25 cellular contexts compared by ENCODE assay signal in genomic region chr15:78868366-78868765, GRCh38. TPM values are rescaled to one million over a fixed set of nuclear protein-coding genes. Genes with fewer than 3 reads are reported as not detected.
DNase-seq lines count a peak whose midpoint lies in the region; ATAC-seq, FAIRE-seq and TF ChIP-seq lines count a peak whose summit lies in the region.
"Had no signal": no experiment of that assay in that cellular context is flagged by ENCODE, and none has a peak within 500 bp of the region (broad histone marks: within the 10 kb centered on the region; RNA-seq: fewer than 3 reads in every experiment).

No MANE protein-coding gene starts in this region.

- H3K9me3 Mint-ChIP-seq in type B pancreatic cell = no peaks in the 10 kb centered on the region
- H3K9me3 Mint-ChIP-seq: CD4-positive, alpha-beta T cell; CD8-positive, alpha-beta T cell had no signal

- TF ChIP-seq RAD21 in HepG2 (CRISPR knock-in tag; IDR thresholded peaks at IDR 0.05) = no peak

- peaks cover 10% of the 10 kb centered on the region for H3K79me1 ChIP-seq in trophoblast cell (ENCODE audit: low read length)

- in situ Hi-C loops in HepG2 (cut with HindIII; ENCODE audit: extremely low pct_ligation_motif_present, low pct_unique_long_range_greater_than_20kb) = no loop called here

- H3K27ac ChIP-seq in HepG2 (ENCODE audit: extremely low read length, insufficient read depth, low read length) (no peak overlapping the region), right lobe of liver (no peak overlapping the region), trophoblast cell (ENCODE audit: low read depth, low read length) (no peak overlapping the region)
- H3K27ac ChIP-seq: 22Rv1; A549; BLaER1 treated with 17β-estradiol and CSF1 and Interleukin-3, amounts not matched to agents 10 nM and 100 nM; C4-2B had no signal

- no peak overlapping the region for H4K91ac ChIP-seq in trophoblast cell (ENCODE audit: low read depth, low read length)

- no peak for TF ChIP-seq CTCF in HepG2 (CRISPR knock-in tag; IDR thresholded peaks at IDR 0.05)
- TF ChIP-seq CTCF in right lobe of liver (IDR thresholded peaks at IDR 0.05) = no peak
- TF ChIP-seq CTCF in type B pancreatic cell (conservative IDR thresholded peaks at IDR 0.05) = no peak

- no peaks in the 10 kb centered on the region for H3K9me3 ChIP-seq in HepG2 (ENCODE audit: low read length)
- no peaks in the 10 kb centered on the region for H3K9me3 ChIP-seq in right lobe of liver
- no peaks in the 10 kb centered on the region for H3K9me3 ChIP-seq in trophoblast cell (ENCODE audit: insufficient read depth, low read depth, low read length)
- H3K9me3 ChIP-seq: A549; BLaER1 treated with 17β-estradiol and CSF1 and Interleukin-3, amounts not matched to agents 10 nM and 100 nM had no signal

- H3K4me2 ChIP-seq in HepG2 (ENCODE audit: low read depth, low read length) (no peak overlapping the region), trophoblast cell (ENCODE audit: low read length) (no peak overlapping the region)
- H3K4me2 ChIP-seq: A549; BLaER1 treated with 17β-estradiol and CSF1 and Interleukin-3, amounts not matched to agents 10 nM and 100 nM had no signal

- POLR2A ChIA-PET in HepG2 (lab: Yijun Ruan, JAX) = no interaction called here

- peaks cover 4% of the 10 kb centered on the region for H3K4me1 Mint-ChIP-seq in type B pancreatic cell (ENCODE audit: unreplicated experiment)

- no peak overlapping the region for H3K14ac ChIP-seq in trophoblast cell (ENCODE audit: low read length)

- no peak overlapping the region for H3K23ac ChIP-seq in trophoblast cell (ENCODE audit: low read length)

- no peak overlapping the region for H2AK5ac ChIP-seq in trophoblast cell (ENCODE audit: low read length)

- H2AFZ ChIP-seq in HepG2 (ENCODE audit: low read length) (no peak overlapping the region), trophoblast cell (ENCODE audit: insufficient read depth, low read length, poor library complexity) (no peak overlapping the region)

- no peak overlapping the region for H3K4ac ChIP-seq in trophoblast cell (ENCODE audit: low read depth, low read length)

- TF ChIP-seq POLR2A in HepG2 (IDR thresholded peaks at IDR 0.05; ENCODE audit: insufficient read depth in 1 of 2, low read depth in 2 of 2, low read length in 2 of 2) = no peak
- no peak for TF ChIP-seq POLR2A in right lobe of liver (IDR thresholded peaks at IDR 0.05)

- H3K27me3 ChIP-seq in HepG2 (ENCODE audit: control insufficient read depth in 1 of 2, insufficient read depth in 2 of 2, low read length in 2 of 2) = peaks cover 0 to 3% of the 10 kb centered on the region in 2 experiments; a peak in 2 of 5 replicates
- no peaks in the 10 kb centered on the region for H3K27me3 ChIP-seq in right lobe of liver
- no peaks in the 10 kb centered on the region for H3K27me3 ChIP-seq in trophoblast cell (ENCODE audit: insufficient read depth, low read length)
- H3K27me3 ChIP-seq: BLaER1 treated with 17β-estradiol and CSF1 and Interleukin-3, amounts not matched to agents 10 nM and 100 nM had no signal

- H2BK12ac ChIP-seq in trophoblast cell (ENCODE audit: low read length) = no peak overlapping the region

- WGBS in HepG2 (ENCODE audit: low lambda C conversion rate) = 69% methylated on average over 3 of the region's 3 CpGs
- 80% methylated on average over 2 of the region's 3 CpGs for WGBS in right lobe of liver (ENCODE audit: insufficient coverage, low coverage, low lambda C conversion rate, missing lambda C conversion rate)
- no CpG with 5 or more reads among the region's 3 CpGs for WGBS in trophoblast cell (ENCODE audit: extremely low coverage, insufficient coverage, insufficient read length)

- no peak overlapping the region for H3K4me3 Mint-ChIP-seq in type B pancreatic cell
- H3K4me3 Mint-ChIP-seq: B cell; CD4-positive, alpha-beta T cell; CD8-positive, alpha-beta T cell had no signal

- H3K9ac ChIP-seq in HepG2 (ENCODE audit: insufficient read depth, low read depth, low read length) (no peak overlapping the region), trophoblast cell (ENCODE audit: low read length) (no peak overlapping the region)
- H3K9ac ChIP-seq: BLaER1 treated with 17β-estradiol and CSF1 and Interleukin-3, amounts not matched to agents 10 nM and 100 nM had no signal

- H4K20me1 ChIP-seq in HepG2 (ENCODE audit: insufficient read depth, low read length) = no peaks in the 10 kb centered on the region
- H4K20me1 ChIP-seq: BLaER1 treated with 17β-estradiol and CSF1 and Interleukin-3, amounts not matched to agents 10 nM and 100 nM had no signal

- H3K4me1 ChIP-seq in HepG2 (ENCODE audit: insufficient read depth, low read length) (peaks cover 27% of the 10 kb centered on the region), right lobe of liver (no peaks in the 10 kb centered on the region), trophoblast cell (ENCODE audit: control insufficient read depth in 1 of 2, insufficient read depth in 2 of 2, low read length in 2 of 2) (peaks cover 3 to 4% of the 10 kb centered on the region in 2 experiments)

- H3K27ac Mint-ChIP-seq in type B pancreatic cell = peak overlapping the region; percentile 48
- H3K27ac Mint-ChIP-seq: B cell; CD4-positive, alpha-beta T cell; CD8-positive, alpha-beta T cell had no signal

- TF ChIP-seq EP300 in HepG2 (IDR thresholded peaks at IDR 0.05; ENCODE audit: low read depth in 2 of 2, low read length in 2 of 2) (no peak), HepG2 (CRISPR knock-in tag; IDR thresholded peaks at IDR 0.05; ENCODE audit: borderline replicate concordance) (no peak)

- no TSS peak for BruUV-seq in HepG2 (replicated peaks; lab: Mats Ljungman, UMichigan)

- FAIRE-seq in HepG2 (lab: Jason Lieb, UNC) = no peak
- FAIRE-seq: A549, GM12878, GM12892, GM18507 had no signal

- no peaks in the 10 kb centered on the region for H3K36me3 ChIP-seq in HepG2 (replicated peaks in 1 of 2; ENCODE audit: control insufficient read depth in 1 of 2, insufficient read depth in 2 of 2, low read length in 2 of 2)
- no peaks in the 10 kb centered on the region for H3K36me3 ChIP-seq in right lobe of liver
- no peaks in the 10 kb centered on the region for H3K36me3 ChIP-seq in trophoblast cell (ENCODE audit: control insufficient read depth in 1 of 2, insufficient read depth in 2 of 2, low read length in 2 of 2)
- H3K36me3 ChIP-seq: BLaER1 treated with 17β-estradiol and CSF1 and Interleukin-3, amounts not matched to agents 10 nM and 100 nM had no signal

- H3K18ac ChIP-seq in trophoblast cell (ENCODE audit: low read length) = no peak overlapping the region

- H2BK120ac ChIP-seq in trophoblast cell (ENCODE audit: insufficient read depth, low read length, poor library complexity) = no peak overlapping the region

- intact Hi-C loops in HepG2 (cut with micrococcal nuclease; ENCODE audit: unreplicated experiment) (no loop called here), right lobe of liver (cut with DNase I) (no loop called here)

- no peak for DNase-seq in HepG2 (ENCODE audit: low spot score)
- DNase-seq in right lobe of liver = no peak
- DNase-seq in trophoblast cell = peak; percentile 78 to 94
- DNase-seq in type B pancreatic cell (ENCODE audit: extremely low spot score, unreplicated experiment) = no peak
- DNase-seq in COLO668 (lab: John Stamatoyannopoulos, UW; ENCODE audit: unreplicated experiment) = no peak
- DNase-seq: AML-193; CD4-positive, alpha-beta T cell; CD8-positive, alpha-beta T cell; COR-L47; DMS 273 treated with DMSO at 0.1 percent for 48 hours; DMS153; DMS53; DMS79; DND-41; EL; GDM1 had no signal

- H3K79me2 ChIP-seq in HepG2 (ENCODE audit: insufficient read depth, low read length) = peaks cover 10% of the 10 kb centered on the region
- peaks cover 8% of the 10 kb centered on the region for H3K79me2 ChIP-seq in trophoblast cell (ENCODE audit: control insufficient read depth, insufficient read depth, low read length, poor library complexity)

- H2BK5ac ChIP-seq in trophoblast cell (ENCODE audit: low read depth, low read length, poor library complexity) = no peak overlapping the region

- no peak overlapping the region for H4K8ac ChIP-seq in trophoblast cell (ENCODE audit: low read depth, low read length)

- H3K27me3 Mint-ChIP-seq in type B pancreatic cell = no peaks in the 10 kb centered on the region
- H3K27me3 Mint-ChIP-seq: CD4-positive, alpha-beta T cell had no signal

- CTCF ChIA-PET in HepG2 (lab: Yijun Ruan, JAX; ENCODE audit: low intra/inter-chr PET ratio, low total read pairs) = no interaction called here

- no peaks in the 10 kb centered on the region for H3K36me3 Mint-ChIP-seq in type B pancreatic cell

- no peak for ATAC-seq in HepG2
- ATAC-seq in right lobe of liver = no peak
- no peak for ATAC-seq in HG02588 (IDR thresholded peaks at IDR 0.05; ENCODE audit: unreplicated experiment)
- ATAC-seq: A549; CD8-positive, alpha-beta T cell; GM12878 had no signal

- H3K4me3 ChIP-seq in HepG2 (replicated peaks in 1 of 3; ENCODE audit: insufficient read depth in 1 of 3, low read depth in 2 of 3, low read length in 3 of 3) (no peak overlapping the region), right lobe of liver (no peak overlapping the region), trophoblast cell (ENCODE audit: low read depth, low read length) (no peak overlapping the region)
- H3K4me3 ChIP-seq: A549; BLaER1 treated with 17β-estradiol and CSF1 and Interleukin-3, amounts not matched to agents 10 nM and 100 nM; GM12878 had no signal

- no peak overlapping the region for H4K12ac ChIP-seq in trophoblast cell (ENCODE audit: low read depth, low read length)

RNA-seq across cellular contexts. Expression of gene MORF4L1, which starts 4.3 kb away (rescaled TPM):
- total RNA-seq in HepG2 (2016; rRNA removed; fragmentation: Illumina TruSeq; extraction: Trizol) (218 and 361 TPM in 2 replicates), right lobe of liver (100 to 1,000 TPM in 4 of 6 experiments, 10 to 100 TPM in 2; 86.9 to 126 (median 115) TPM), type B pancreatic cell (ENCODE audit: low replicate concordance) (372 and 373 TPM in 2 replicates)
- 66.4 and 72.5 TPM in 2 replicates for total RNA-seq in HepG2 (2016; cell fraction: cytosol; rRNA removed; fragmentation: Illumina TruSeq; extraction: Trizol; ENCODE audit: low read depth)
- total RNA-seq in HepG2 (2016; cell fraction: insoluble cytoplasmic fraction; rRNA removed; fragmentation: Illumina TruSeq; extraction: Trizol) = 223 and 347 TPM in 2 replicates
- total RNA-seq in HepG2 (2016; cell fraction: membrane; rRNA removed; fragmentation: Illumina TruSeq; extraction: Trizol) = 116 and 131 TPM in 2 replicates
- total RNA-seq in HepG2 (2016; cell fraction: nucleus; rRNA removed; fragmentation: Illumina TruSeq; extraction: Trizol) = 154 and 168 TPM in 2 replicates
- polyA plus RNA-seq in HepG2 (2011; rRNA removed) = 182 and 219 TPM in 2 replicates
- polyA plus RNA-seq in HepG2 (2011; cell fraction: cytosol; rRNA removed) = 86.8 and 139 TPM in 2 replicates
- polyA plus RNA-seq in HepG2 (2011; cell fraction: nucleus; rRNA removed) = 33.5 and 47.3 TPM in 2 replicates
- polyA plus RNA-seq in HepG2 (2012) = 278 and 287 TPM in 2 replicates
- 106 and 118 TPM in 2 replicates for polyA plus RNA-seq in HepG2 (2016; cell fraction: cytosol; fragmentation: Illumina TruSeq; extraction: Trizol; ENCODE audit: low read depth)
- polyA plus RNA-seq in HepG2 (2016; cell fraction: insoluble cytoplasmic fraction; fragmentation: Illumina TruSeq; extraction: Trizol; ENCODE audit: low read depth) = 520 and 546 TPM in 2 replicates
- 179 and 180 TPM in 2 replicates for polyA plus RNA-seq in HepG2 (2016; cell fraction: membrane; fragmentation: Illumina TruSeq; extraction: Trizol; ENCODE audit: low read depth)
- 220 and 225 TPM in 2 replicates for polyA plus RNA-seq in HepG2 (2016; cell fraction: nucleus; fragmentation: Illumina TruSeq; extraction: Trizol; ENCODE audit: insufficient read depth, low read depth)
- polyA minus RNA-seq in HepG2 (2011; rRNA and poly(A)+ RNA removed; ENCODE audit: low replicate concordance) = 31.6 and 63.1 TPM in 2 replicates
- polyA minus RNA-seq in HepG2 (2011; cell fraction: cytosol; rRNA and poly(A)+ RNA removed) = 79.8 and 80.8 TPM in 2 replicates
- polyA minus RNA-seq in HepG2 (2011; cell fraction: nucleus; rRNA and poly(A)+ RNA removed) = 155 and 159 TPM in 2 replicates
- polyA plus RNA-seq in trophoblast cell (2013) = 506 and 531 TPM in 2 replicates

RNA-seq across cellular contexts. Expression of gene ADAMTS7, which starts 57.1 kb away (rescaled TPM):
- 0.09 TPM in 1 of 2 replicates, not detected in the other for total RNA-seq in HepG2 (2016; rRNA removed; fragmentation: Illumina TruSeq; extraction: Trizol)
- total RNA-seq in HepG2 (2016; cell fraction: cytosol; rRNA removed; fragmentation: Illumina TruSeq; extraction: Trizol; ENCODE audit: low read depth) = not detected in 2 replicates
- 0.15 TPM in 1 of 2 replicates, not detected in the other for total RNA-seq in HepG2 (2016; cell fraction: insoluble cytoplasmic fraction; rRNA removed; fragmentation: Illumina TruSeq; extraction: Trizol)
- 0.07 and 0.12 TPM in 2 replicates for total RNA-seq in HepG2 (2016; cell fraction: membrane; rRNA removed; fragmentation: Illumina TruSeq; extraction: Trizol)
- total RNA-seq in HepG2 (2016; cell fraction: nucleus; rRNA removed; fragmentation: Illumina TruSeq; extraction: Trizol) = 0.19 and 0.28 TPM in 2 replicates
- 0.12 and 0.16 TPM in 2 replicates for polyA plus RNA-seq in HepG2 (2011; rRNA removed)
- 0.15 and 0.19 TPM in 2 replicates for polyA plus RNA-seq in HepG2 (2011; cell fraction: cytosol; rRNA removed)
- 1.6 and 1.8 TPM in 2 replicates for polyA plus RNA-seq in HepG2 (2011; cell fraction: nucleus; rRNA removed)
- 0.17 TPM in 1 of 2 replicates, not detected in the other for polyA plus RNA-seq in HepG2 (2012)
- polyA plus RNA-seq in HepG2 (2016; cell fraction: cytosol; fragmentation: Illumina TruSeq; extraction: Trizol; ENCODE audit: low read depth) = 0.09 TPM in 1 of 2 replicates, not detected in the other
- 0.05 and 0.12 TPM in 2 replicates for polyA plus RNA-seq in HepG2 (2016; cell fraction: insoluble cytoplasmic fraction; fragmentation: Illumina TruSeq; extraction: Trizol; ENCODE audit: low read depth)
- not detected in 2 replicates for polyA plus RNA-seq in HepG2 (2016; cell fraction: membrane; fragmentation: Illumina TruSeq; extraction: Trizol; ENCODE audit: low read depth)
- polyA plus RNA-seq in HepG2 (2016; cell fraction: nucleus; fragmentation: Illumina TruSeq; extraction: Trizol; ENCODE audit: insufficient read depth, low read depth) = 0.16 and 0.21 TPM in 2 replicates
- 0.32 and 0.68 TPM in 2 replicates for polyA minus RNA-seq in HepG2 (2011; rRNA and poly(A)+ RNA removed; ENCODE audit: low replicate concordance)
- 0.18 and 0.20 TPM in 2 replicates for polyA minus RNA-seq in HepG2 (2011; cell fraction: cytosol; rRNA and poly(A)+ RNA removed)
- 0.13 and 0.75 TPM in 2 replicates for polyA minus RNA-seq in HepG2 (2011; cell fraction: nucleus; rRNA and poly(A)+ RNA removed)
- total RNA-seq in right lobe of liver = 1 to 10 TPM in 3 of 6 experiments, under 1 TPM in 3; 0.49 to 1.4 (median 1.1) TPM
- 11.3 and 12.3 TPM in 2 replicates for polyA plus RNA-seq in trophoblast cell (2013)
- total RNA-seq in type B pancreatic cell (ENCODE audit: low replicate concordance) = 8.4 and 51.9 TPM in 2 replicates
- total RNA-seq: CD8-positive, alpha-beta T cell had no signal

Comparison
In these comparisons a context has a peak if more than half of its experiments do, and no peak if none do; other contexts are left out.
1. DNase-seq: peak in trophoblast cell (2 of 2); none in HepG2 (single experiment), right lobe of liver (0 of 3), type B pancreatic cell (single experiment) and COLO668 (single experiment).